13 cellular contexts compared by ENCODE assay signal in genomic region chr19:16141043-16141442, GRCh38. TPM values are rescaled to one million over a fixed set of nuclear protein-coding genes. Genes with fewer than 3 reads are reported as not detected.
DNase-seq lines count a peak whose midpoint lies in the region; ATAC-seq and TF ChIP-seq lines count a peak whose summit lies in the region.
"Had no signal": no experiment of that assay in that cellular context is flagged by ENCODE, and none has a peak within 500 bp of the region (broad histone marks: within the 10 kb centered on the region; RNA-seq: fewer than 3 reads in every experiment).

No MANE protein-coding gene starts in this region.

- peak overlapping the region; percentile 51 for H3K27ac Mint-ChIP-seq in activated CD4-positive, alpha-beta T cell treated with anti-CD3 and anti-CD28 coated beads, Interleukin-2, amount 10 ng/mL, durations not matched to agents 24 days and 14 days

- intact Hi-C loops in activated CD4-positive, alpha-beta T cell treated with anti-CD3 and anti-CD28 coated beads, Interleukin-2, amount 10 ng/mL, durations not matched to agents 24 days and 14 days (cut with micrococcal nuclease), result no loop called here
- intact Hi-C loops in A673 (cut with micrococcal nuclease; ENCODE audit: unreplicated experiment), result no loop called here

- H3K27me3 ChIP-seq in neutrophil (no peaks in the 10 kb centered on the region), A673 (replicated peaks; ENCODE audit: insufficient read depth, low read depth, low read length, poor library complexity) (no peaks in the 10 kb centered on the region)

- H3K27ac ChIP-seq in neutrophil (peak overlapping the region; percentile 96), A673 (ENCODE audit: low read depth, low read length, poor library complexity, severe bottlenecking) (no peak overlapping the region)

- no TSS peak for BruUV-seq in A673 (replicated peaks; lab: Mats Ljungman, UMichigan)

- POLR2A ChIA-PET in A673 (lab: Charles Lee; ENCODE audit: low non-redundant PET), result no interaction called here

- ATAC-seq in HG02981 (IDR thresholded peaks at IDR 0.05; ENCODE audit: unreplicated experiment), result peak; percentile 44

- H3K9me3 ChIP-seq in neutrophil (no peaks in the 10 kb centered on the region), A673 (ENCODE audit: low read depth, low read length, poor library complexity, severe bottlenecking) (no peaks in the 10 kb centered on the region)

- peaks cover 6% of the 10 kb centered on the region for H3K36me3 Mint-ChIP-seq in activated CD4-positive, alpha-beta T cell treated with anti-CD3 and anti-CD28 coated beads, Interleukin-2, amount 10 ng/mL, durations not matched to agents 24 days and 14 days (ENCODE audit: low read depth)

- no peak for DNase-seq in activated CD4-positive, alpha-beta T cell treated with anti-CD3 and anti-CD28 coated beads, Interleukin-2, amount 10 ng/mL, durations not matched to agents 24 days and 14 days
- DNase-seq in activated CD4-positive, alpha-beta T cell treated with anti-CD3 and anti-CD28 coated beads, Interleukin-2, amount 50 U/mL, for 1 hour, result no peak
- DNase-seq in SKM-1 (lab: John Stamatoyannopoulos, UW; ENCODE audit: unreplicated experiment) (peak; percentile 83), islet precursor cell (no peak), A673 (ENCODE audit: low spot score) (no peak)
- no peak for DNase-seq in stimulated activated CD8-positive, alpha-beta memory T cell treated with anti-CD3 and anti-CD28 coated beads, Interleukin-4, amount 100 ng/mL, for 48 hours
- DNase-seq: activated naive CD4-positive, alpha-beta T cell treated with Interleukin-2 at 50 U/mL for 16 hours; effector CD4-positive, alpha-beta T cell; NCI-H1417 treated with DMSO at 0.1 percent for 48 hours had no signal

- CTCF ChIA-PET in A673 (lab: Charles Lee), result no interaction called here

- no peaks in the 10 kb centered on the region for H3K36me3 ChIP-seq in neutrophil
- H3K36me3 ChIP-seq in A673 (ENCODE audit: insufficient read depth, low read length, poor library complexity, severe bottlenecking), result no peaks in the 10 kb centered on the region

- H3K27me3 Mint-ChIP-seq in activated CD4-positive, alpha-beta T cell treated with anti-CD3 and anti-CD28 coated beads, Interleukin-2, amount 10 ng/mL, durations not matched to agents 24 days and 14 days, result no peaks in the 10 kb centered on the region

- TF ChIP-seq CTCF in neutrophil (IDR thresholded peaks at IDR 0.05) (peak; percentile 10), A673 (conservative IDR thresholded peaks at IDR 0.05; ENCODE audit: low read depth, low read length) (no peak)

- H3K4me3 Mint-ChIP-seq in activated CD4-positive, alpha-beta T cell treated with anti-CD3 and anti-CD28 coated beads, Interleukin-2, amount 10 ng/mL, durations not matched to agents 24 days and 14 days, result no peak overlapping the region

- H3K4me1 ChIP-seq in neutrophil (ENCODE audit: control insufficient read depth in 1 of 2, insufficient read depth in 1 of 2, low read depth in 1 of 2, low read length in 1 of 2), result peaks cover 55 to 61% of the 10 kb centered on the region in 2 experiments
- H3K4me1 ChIP-seq in A673 (ENCODE audit: insufficient read depth, low read length, poor library complexity, severe bottlenecking), result no peaks in the 10 kb centered on the region

- H3K4me1 Mint-ChIP-seq in activated CD4-positive, alpha-beta T cell treated with anti-CD3 and anti-CD28 coated beads, Interleukin-2, amount 10 ng/mL, durations not matched to agents 24 days and 14 days, result peaks cover 38% of the 10 kb centered on the region

- H3K9me3 Mint-ChIP-seq in activated CD4-positive, alpha-beta T cell treated with anti-CD3 and anti-CD28 coated beads, Interleukin-2, amount 10 ng/mL, durations not matched to agents 24 days and 14 days, result no peaks in the 10 kb centered on the region

- H3K4me3 ChIP-seq in neutrophil (ENCODE audit: low read depth in 1 of 2, low read length in 1 of 2) (no peak overlapping the region), A673 (ENCODE audit: low read depth, low read length, poor library complexity, severe bottlenecking) (no peak overlapping the region)

RNA-seq across cellular contexts. Expression of gene HSH2D, which starts 2.4 kb away (rescaled TPM):
- total RNA-seq in activated CD4-positive, alpha-beta T cell treated with anti-CD3 and anti-CD28 coated beads, Interleukin-2, amount 10 ng/mL, durations not matched to agents 24 days and 14 days, result 22.7 and 23.1 TPM in 2 replicates
- total RNA-seq in A673 (2021), result not detected in 2 replicates
- total RNA-seq: myocyte had no signal

RNA-seq across cellular contexts. Expression of gene RAB8A, which starts 29.4 kb away (rescaled TPM):
- 227 and 247 TPM in 2 replicates for total RNA-seq in activated CD4-positive, alpha-beta T cell treated with anti-CD3 and anti-CD28 coated beads, Interleukin-2, amount 10 ng/mL, durations not matched to agents 24 days and 14 days
- total RNA-seq in A673 (2021), result 113 and 126 TPM in 2 replicates

RNA-seq across cellular contexts. Expression of gene CIB3, which starts 32.3 kb away (rescaled TPM):
- total RNA-seq in activated CD4-positive, alpha-beta T cell treated with anti-CD3 and anti-CD28 coated beads, Interleukin-2, amount 10 ng/mL, durations not matched to agents 24 days and 14 days, result not detected in 2 replicates
- not detected in 2 replicates for total RNA-seq in A673 (2021)
- total RNA-seq: myocyte, urinary bladder had no signal

RNA-seq across cellular contexts. Expression of gene FAM32A, which starts 44.2 kb away (rescaled TPM):
- 59.2 and 65.2 TPM in 2 replicates for total RNA-seq in activated CD4-positive, alpha-beta T cell treated with anti-CD3 and anti-CD28 coated beads, Interleukin-2, amount 10 ng/mL, durations not matched to agents 24 days and 14 days
- 86.2 and 93.2 TPM in 2 replicates for total RNA-seq in A673 (2021)

RNA-seq across cellular contexts. Expression of gene AP1M1, which starts 56.7 kb away (rescaled TPM):
- 107 and 111 TPM in 2 replicates for total RNA-seq in activated CD4-positive, alpha-beta T cell treated with anti-CD3 and anti-CD28 coated beads, Interleukin-2, amount 10 ng/mL, durations not matched to agents 24 days and 14 days
- total RNA-seq in A673 (2021), result 105 and 116 TPM in 2 replicates

Comparison
In these comparisons a context has a peak if more than half of its experiments do, and no peak if none do; other contexts are left out.
1. RNA of gene HSH2D, which starts 2.4 kb away (total RNA-seq): 22.7 to 23.1 TPM in activated CD4-positive, alpha-beta T cell treated with anti-CD3 and anti-CD28 coated beads, Interleukin-2, amount 10 ng/mL, durations not matched to agents 24 days and 14 days; not detected in A673; every median in the first group is over 10 times any median in the second.